In the genomic region with DNA sequence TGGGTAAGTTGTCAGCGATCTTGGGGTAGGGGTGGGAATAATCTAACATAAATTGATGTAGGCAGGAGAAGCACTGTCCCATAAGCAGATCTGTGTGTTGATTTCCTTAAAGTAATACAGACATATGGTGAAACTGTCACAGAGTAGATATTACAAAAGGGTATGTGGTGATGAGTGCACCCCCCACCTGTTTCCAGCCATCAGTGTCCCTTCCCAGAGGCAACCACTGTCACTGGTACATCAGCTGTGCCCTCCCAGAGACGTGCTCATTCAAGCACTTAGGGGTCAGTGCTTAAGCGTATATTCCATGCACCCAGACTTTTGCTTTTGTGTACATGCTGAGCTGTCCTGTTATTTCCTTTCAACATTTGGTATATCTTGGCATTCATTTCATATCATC, we compare ENCODE assay signal across 1 cellular context.
TF ChIP-seq lines count a peak whose summit lies in the region.

No MANE protein-coding gene starts in this region.

TF ChIP-seq in HCT116, 20 proteins besides CTCF, POLR2A, EP300 and RAD21 (continued from another document):
- TF ChIP-seq, protein P1, sequence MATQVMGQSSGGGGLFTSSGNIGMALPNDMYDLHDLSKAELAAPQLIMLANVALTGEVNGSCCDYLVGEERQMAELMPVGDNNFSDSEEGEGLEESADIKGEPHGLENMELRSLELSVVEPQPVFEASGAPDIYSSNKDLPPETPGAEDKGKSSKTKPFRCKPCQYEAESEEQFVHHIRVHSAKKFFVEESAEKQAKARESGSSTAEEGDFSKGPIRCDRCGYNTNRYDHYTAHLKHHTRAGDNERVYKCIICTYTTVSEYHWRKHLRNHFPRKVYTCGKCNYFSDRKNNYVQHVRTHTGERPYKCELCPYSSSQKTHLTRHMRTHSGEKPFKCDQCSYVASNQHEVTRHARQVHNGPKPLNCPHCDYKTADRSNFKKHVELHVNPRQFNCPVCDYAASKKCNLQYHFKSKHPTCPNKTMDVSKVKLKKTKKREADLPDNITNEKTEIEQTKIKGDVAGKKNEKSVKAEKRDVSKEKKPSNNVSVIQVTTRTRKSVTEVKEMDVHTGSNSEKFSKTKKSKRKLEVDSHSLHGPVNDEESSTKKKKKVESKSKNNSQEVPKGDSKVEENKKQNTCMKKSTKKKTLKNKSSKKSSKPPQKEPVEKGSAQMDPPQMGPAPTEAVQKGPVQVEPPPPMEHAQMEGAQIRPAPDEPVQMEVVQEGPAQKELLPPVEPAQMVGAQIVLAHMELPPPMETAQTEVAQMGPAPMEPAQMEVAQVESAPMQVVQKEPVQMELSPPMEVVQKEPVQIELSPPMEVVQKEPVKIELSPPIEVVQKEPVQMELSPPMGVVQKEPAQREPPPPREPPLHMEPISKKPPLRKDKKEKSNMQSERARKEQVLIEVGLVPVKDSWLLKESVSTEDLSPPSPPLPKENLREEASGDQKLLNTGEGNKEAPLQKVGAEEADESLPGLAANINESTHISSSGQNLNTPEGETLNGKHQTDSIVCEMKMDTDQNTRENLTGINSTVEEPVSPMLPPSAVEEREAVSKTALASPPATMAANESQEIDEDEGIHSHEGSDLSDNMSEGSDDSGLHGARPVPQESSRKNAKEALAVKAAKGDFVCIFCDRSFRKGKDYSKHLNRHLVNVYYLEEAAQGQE (IDR thresholded peaks at IDR 0.05; ENCODE audit: low read depth): no peak
- TF ChIP-seq CEBPB (IDR thresholded peaks at IDR 0.05; ENCODE audit: low read depth): no peak
- no peak for TF ChIP-seq ZFX (IDR thresholded peaks at IDR 0.05)
- TF ChIP-seq FOSL1 (IDR thresholded peaks at IDR 0.05; ENCODE audit: low read depth): no peak
